Comparison of ENCODE assay signal across 8 cellular contexts in the genomic region with DNA sequence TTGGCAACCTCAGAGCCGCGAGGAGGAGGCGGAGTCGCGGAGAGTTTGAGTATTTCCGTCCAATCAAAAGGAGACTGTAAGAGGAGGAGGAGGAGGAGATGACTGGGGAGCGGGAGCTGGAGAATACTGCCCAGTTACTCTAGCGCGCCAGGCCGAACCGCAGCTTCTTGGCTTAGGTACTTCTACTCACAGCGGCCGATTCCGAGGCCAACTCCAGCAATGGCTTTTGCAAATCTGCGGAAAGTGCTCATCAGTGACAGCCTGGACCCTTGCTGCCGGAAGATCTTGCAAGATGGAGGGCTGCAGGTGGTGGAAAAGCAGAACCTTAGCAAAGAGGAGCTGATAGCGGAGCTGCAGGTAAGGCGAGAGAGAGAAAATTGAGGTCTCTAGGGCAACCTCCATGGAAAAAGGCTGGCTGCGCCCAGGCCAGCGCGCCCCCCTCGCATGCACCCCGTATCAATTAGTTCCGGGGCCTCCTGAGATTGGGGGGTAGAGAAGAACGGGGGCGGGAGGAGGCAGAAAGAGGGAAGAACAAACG. TPM values are rescaled to one million over a fixed set of nuclear protein-coding genes. Genes with fewer than 3 reads are reported as not detected.
A peak's percentile ranks its signal among the peaks of the same experiment; 100 is the strongest.
DNase-seq lines count a peak whose midpoint lies in the region; TF ChIP-seq lines count a peak whose summit lies in the region.

A gene (plus strand): TSS at position 131 of the 538 bp plus-strand sequence. CDS start 89 bp downstream, at position 220.

- H3K4ac ChIP-seq in neuronal stem cell (ENCODE audit: low read length) = peak within 1 kb of the TSS; percentile 20

- DNase-seq in BJ (ENCODE audit: low read depth) (peak; percentile 68), HS-5 (ENCODE audit: low read depth) (peak; percentile 68), NOMO-1 treated with DMSO at 0.1 percent for 48 hours (lab: John Stamatoyannopoulos, UW; ENCODE audit: unreplicated experiment) (peak; percentile 79), foreskin melanocyte (peak; percentile 78), neuronal stem cell (ENCODE audit: low spot score) (peak; percentile 73)
- DNase-seq in activated gamma-delta T cell treated with anti-CD3 and anti-CD28 coated beads, Interleukin-2, amount 50 U/mL, for 16 hours (ENCODE audit: low read depth) = peak; percentile 4

- H2BK5ac ChIP-seq in neuronal stem cell (ENCODE audit: low read length) = peak within 1 kb of the TSS; percentile 90

- H3K4me1 ChIP-seq in neuronal stem cell (ENCODE audit: control insufficient read depth in 2 of 2, insufficient read depth in 1 of 2, low read depth in 1 of 2, low read length in 2 of 2) = peaks cover 9 to 20% of the 10 kb centered on the region in 2 donors
- no peaks in the 10 kb centered on the region for H3K4me1 ChIP-seq in thymus (ENCODE audit: control insufficient read depth, insufficient read depth, low read length)

- peak within 1 kb of the TSS; percentile 52 for H2BK120ac ChIP-seq in neuronal stem cell (ENCODE audit: low read depth, low read length)

- no peak within 1 kb of the TSS for H2BK12ac ChIP-seq in neuronal stem cell (ENCODE audit: low read length)

- peak within 1 kb of the TSS; percentile 84 for H3K27ac ChIP-seq in neuronal stem cell (replicated peaks; ENCODE audit: low read length)
- H3K27ac ChIP-seq in thymus (ENCODE audit: low read depth) = no peak within 1 kb of the TSS

- peak within 1 kb of the TSS; percentile 75 for H3K4me2 ChIP-seq in neuronal stem cell (ENCODE audit: insufficient read depth, low read length, poor library complexity, severe bottlenecking)

- POLR2A ChIA-PET in BJ (lab: Charles Lee) = interaction anchor here (0.6 to 1.4 kb wide), 4 partner anchors 58 to 546 kb away, joined by 3 to 14 read pairs (median 5); no protein-coding TSS in a partner anchor

- H3K4me3 ChIP-seq in BJ (ENCODE audit: low read depth, low read length) (peak within 1 kb of the TSS; percentile 83), neuronal stem cell (ENCODE audit: low read length in 2 of 2) (peak within 1 kb of the TSS; percentile 93 to 95), thymus (ENCODE audit: low read length) (peak within 1 kb of the TSS; percentile 77)

- H3K9ac ChIP-seq in neuronal stem cell (ENCODE audit: low read depth, low read length, poor library complexity) = peak within 1 kb of the TSS; percentile 93

- peaks cover 3% of the 10 kb centered on the region for H3K79me1 ChIP-seq in neuronal stem cell (ENCODE audit: low read depth, low read length)

- H2AK5ac ChIP-seq in neuronal stem cell (ENCODE audit: low read depth, low read length) = peak within 1 kb of the TSS; percentile 64

- CTCF ChIA-PET in BJ (lab: Yijun Ruan, JAX) = interaction anchor here (1.2 to 2.6 kb wide), 2 partner anchors 32 to 37 kb away, joined by 3 to 14 read pairs; no protein-coding TSS in a partner anchor

- TF ChIP-seq CTCF in BJ (IDR thresholded peaks at IDR 0.05; ENCODE audit: insufficient read depth, low read depth, low read length) = no peak

- H3K18ac ChIP-seq in neuronal stem cell (ENCODE audit: low read length) = peak within 1 kb of the TSS; percentile 81

- no peak within 1 kb of the TSS for H3K23ac ChIP-seq in neuronal stem cell (ENCODE audit: low read depth, low read length, poor library complexity)

- H3K27me3 ChIP-seq in BJ (ENCODE audit: control insufficient read depth, insufficient read depth, low read length) (no peaks in the 10 kb centered on the region; the same call in 1 of the 2 replicates), neuronal stem cell (ENCODE audit: control insufficient read depth in 3 of 3, insufficient read depth in 3 of 3, low read depth in 1 of 3, low read length in 3 of 3) (peaks cover 0 to 14% (median 0%) of the 10 kb centered on the region in 3 experiments), thymus (ENCODE audit: control insufficient read depth, insufficient read depth) (no peaks in the 10 kb centered on the region)

- peak; percentile 58 for TF ChIP-seq POLR2A in GM19099 (IDR thresholded peaks at IDR 0.05; ENCODE audit: extremely low read depth, insufficient read length, low read depth)

- H3K14ac ChIP-seq in neuronal stem cell (ENCODE audit: low read length) = peak within 1 kb of the TSS; percentile 1

- H3K9me3 ChIP-seq in neuronal stem cell (replicated peaks in 1 of 2; ENCODE audit: control insufficient read depth in 2 of 2, insufficient read depth in 1 of 2, low read depth in 1 of 2, low read length in 2 of 2) (no peaks in the 10 kb centered on the region), thymus (ENCODE audit: control insufficient read depth) (no peaks in the 10 kb centered on the region)

- H3K36me3 ChIP-seq in BJ (ENCODE audit: control insufficient read depth, insufficient read depth, low read length) (no peaks in the 10 kb centered on the region), neuronal stem cell (replicated peaks in 1 of 2; ENCODE audit: control insufficient read depth in 2 of 2, insufficient read depth in 2 of 2, low read length in 2 of 2) (peaks cover 0 to 17% of the 10 kb centered on the region in 2 donors), thymus (ENCODE audit: control insufficient read depth, insufficient read depth) (no peaks in the 10 kb centered on the region)

- H2BK15ac ChIP-seq in neuronal stem cell (ENCODE audit: low read length) = no peak within 1 kb of the TSS

- peak within 1 kb of the TSS; percentile 90 for H2AFZ ChIP-seq in neuronal stem cell (ENCODE audit: low read length)

- H4K91ac ChIP-seq in neuronal stem cell (ENCODE audit: low read depth, low read length, poor library complexity) = no peak within 1 kb of the TSS

- no peak within 1 kb of the TSS for H4K8ac ChIP-seq in neuronal stem cell (ENCODE audit: low read depth, low read length)

- WGBS in neuronal stem cell (ENCODE audit: extremely low coverage in 2 of 2, insufficient read length in 2 of 2, insufficient replicate concordance in 1 of 2), 2 donors = no CpG with 5 or more reads among the region's 27 CpGs
- under 1% methylated on average over 27 of the region's 27 CpGs for WGBS in thymus

RNA-seq across cellular contexts. Expression of the gene that starts here (rescaled TPM):
- 138 and 287 TPM in 2 replicates for polyA plus RNA-seq in BJ (2011; rRNA removed)
- polyA minus RNA-seq in BJ (2011; rRNA and poly(A)+ RNA removed) = 146 and 148 TPM in 2 replicates
- polyA plus RNA-seq in neuronal stem cell (2013, experiment 1 of 2) = 124 TPM
- 118 TPM for polyA plus RNA-seq in neuronal stem cell (2013, experiment 2 of 2)
- 13.4 TPM for polyA plus RNA-seq in thymus

Comparison
In these comparisons a context has a peak if more than half of its experiments do, and no peak if none do; other contexts are left out.
1. DNase-seq: peak in every context shown above with its lines; median percentile 79 in NOMO-1 treated with DMSO at 0.1 percent for 48 hours; 78 in foreskin melanocyte; 73 in neuronal stem cell; 68 in BJ; 68 in HS-5; 4 in activated gamma-delta T cell treated with anti-CD3 and anti-CD28 coated beads, Interleukin-2, amount 50 U/mL, for 16 hours.